Comparison of ENCODE assay signal across 16 cellular contexts in genomic region chr3:151581046-151581445, GRCh38.
DNase-seq lines count a peak whose midpoint lies in the region; ATAC-seq and TF ChIP-seq lines count a peak whose summit lies in the region.
"Had no signal": no experiment of that assay in that cellular context is flagged by ENCODE, and none has a peak within 500 bp of the region (broad histone marks: within the 10 kb centered on the region; RNA-seq: fewer than 3 reads in every experiment).

No MANE protein-coding gene starts in this region.

- H3K9me3 Mint-ChIP-seq in WTC11, result peaks cover 14% of the 10 kb centered on the region

- H3K4me1 ChIP-seq in smooth muscle cell (ENCODE audit: low read depth), result no peaks in the 10 kb centered on the region
- H3K4me1 ChIP-seq: tibial artery had no signal

- H3K79me2 ChIP-seq in smooth muscle cell (ENCODE audit: low read depth), result no peaks in the 10 kb centered on the region

- WGBS in smooth muscle cell (ENCODE audit: low lambda C conversion rate), result 89% methylated on average over 3 of the region's 3 CpGs

- H3K27me3 ChIP-seq in smooth muscle cell (ENCODE audit: low read depth), result no peaks in the 10 kb centered on the region
- H3K27me3 ChIP-seq: tibial artery had no signal

- ATAC-seq in WTC11, result no peak
- ATAC-seq: naive thymus-derived CD4-positive, alpha-beta T cell had no signal

- POLR2A ChIA-PET in WTC11 (lab: Charles Lee), result no interaction called here

- peak overlapping the region; percentile 50 for H2AFZ ChIP-seq in smooth muscle cell (ENCODE audit: low read depth)

- H3K36me3 Mint-ChIP-seq in WTC11, result peaks cover 6% of the 10 kb centered on the region
- H3K36me3 Mint-ChIP-seq: naive thymus-derived CD4-positive, alpha-beta T cell had no signal

- DNase-seq in EH (ENCODE audit: low read depth) (peak; percentile 2), NCI-H2227 treated with DMSO at 0.1 percent for 48 hours (lab: John Stamatoyannopoulos, UW) (peak; percentile 17), fibroblast of peridontal ligament (ENCODE audit: extremely low read depth) (peak; percentile 83), smooth muscle cell (lab: John Stamatoyannopoulos, UW; ENCODE audit: unreplicated experiment) (no peak), WTC11 (ENCODE audit: low spot score) (no peak), HuH-7.5 (ENCODE audit: low spot score) (no peak), cerebellar nuclear complex (lab: John Stamatoyannopoulos, UW) (no peak)
- DNase-seq: activated CD4-positive, CD25-positive, alpha-beta regulatory T cell treated with anti-CD3 and anti-CD28 coated beads, Interleukin-2, amount 50 U/mL, for 72 hours; activated effector memory CD4-positive, alpha-beta T cell treated with anti-CD3 and anti-CD28 coated beads, Interleukin-2, amount 50 U/mL, for 16 hours; naive thymus-derived CD4-positive, alpha-beta T cell; NCI-H1694 treated with DMSO at 0.1 percent for 48 hours; NCI-H524; SHP77 treated with DMSO at 0.1 percent for 48 hours; tibial artery had no signal

- no peak overlapping the region for H3K9ac ChIP-seq in smooth muscle cell (ENCODE audit: low read depth)

- H3K4me1 Mint-ChIP-seq in WTC11, result peaks cover 25% of the 10 kb centered on the region

- no peaks in the 10 kb centered on the region for H3K36me3 ChIP-seq in smooth muscle cell (ENCODE audit: low read depth)
- H3K36me3 ChIP-seq: HAP-1, tibial artery had no signal

- TF ChIP-seq CTCF in smooth muscle cell (IDR thresholded peaks at IDR 0.05; ENCODE audit: borderline replicate concordance, insufficient read depth, poor library complexity, severe bottlenecking) (no peak), WTC11 (IDR thresholded peaks at IDR 0.05) (no peak)

- CTCF ChIA-PET in WTC11 (lab: Charles Lee), result no interaction called here

- no peaks in the 10 kb centered on the region for H3K9me3 ChIP-seq in smooth muscle cell (replicated peaks; ENCODE audit: low read depth)
- H3K9me3 ChIP-seq: tibial artery had no signal

- no peak overlapping the region for H3K27ac Mint-ChIP-seq in WTC11
- H3K27ac Mint-ChIP-seq: naive thymus-derived CD4-positive, alpha-beta T cell had no signal

- peak overlapping the region; percentile 36 for H3K4me2 ChIP-seq in smooth muscle cell

- H3K4me3 Mint-ChIP-seq in WTC11, result no peak overlapping the region
- H3K4me3 Mint-ChIP-seq: naive thymus-derived CD4-positive, alpha-beta T cell had no signal

- no peaks in the 10 kb centered on the region for H3F3A ChIP-seq in smooth muscle cell (ENCODE audit: low read depth)

- H3K27me3 Mint-ChIP-seq in WTC11 (ENCODE audit: low read depth), result no peaks in the 10 kb centered on the region

- H3K27ac ChIP-seq in smooth muscle cell (ENCODE audit: low read depth), result peak overlapping the region; percentile 61
- H3K27ac ChIP-seq: C4-2B, tibial artery had no signal

- H4K20me1 ChIP-seq in smooth muscle cell (ENCODE audit: low read depth), result no peaks in the 10 kb centered on the region

- H3K4me3 ChIP-seq in smooth muscle cell, result no peak overlapping the region
- H3K4me3 ChIP-seq: HAP-1, tibial artery had no signal

TF ChIP-seq in WTC11, 78 proteins besides CTCF, POLR2A, EP300 and RAD21:
- TF ChIP-seq SMAD4 (CRISPR knock-in tag; IDR thresholded peaks at IDR 0.05) (no peak), FOXP4 (CRISPR knock-in tag; IDR thresholded peaks at IDR 0.05) (no peak)

Comparison
In these comparisons a context has a peak if more than half of its experiments do, and no peak if none do; other contexts are left out.
1. DNase-seq: peak in EH (single experiment), NCI-H2227 treated with DMSO at 0.1 percent for 48 hours (single experiment) and fibroblast of peridontal ligament (single experiment); none in smooth muscle cell (single experiment), WTC11 (single experiment), HuH-7.5 (single experiment) and cerebellar nuclear complex (0 of 2).